In the genomic region with DNA sequence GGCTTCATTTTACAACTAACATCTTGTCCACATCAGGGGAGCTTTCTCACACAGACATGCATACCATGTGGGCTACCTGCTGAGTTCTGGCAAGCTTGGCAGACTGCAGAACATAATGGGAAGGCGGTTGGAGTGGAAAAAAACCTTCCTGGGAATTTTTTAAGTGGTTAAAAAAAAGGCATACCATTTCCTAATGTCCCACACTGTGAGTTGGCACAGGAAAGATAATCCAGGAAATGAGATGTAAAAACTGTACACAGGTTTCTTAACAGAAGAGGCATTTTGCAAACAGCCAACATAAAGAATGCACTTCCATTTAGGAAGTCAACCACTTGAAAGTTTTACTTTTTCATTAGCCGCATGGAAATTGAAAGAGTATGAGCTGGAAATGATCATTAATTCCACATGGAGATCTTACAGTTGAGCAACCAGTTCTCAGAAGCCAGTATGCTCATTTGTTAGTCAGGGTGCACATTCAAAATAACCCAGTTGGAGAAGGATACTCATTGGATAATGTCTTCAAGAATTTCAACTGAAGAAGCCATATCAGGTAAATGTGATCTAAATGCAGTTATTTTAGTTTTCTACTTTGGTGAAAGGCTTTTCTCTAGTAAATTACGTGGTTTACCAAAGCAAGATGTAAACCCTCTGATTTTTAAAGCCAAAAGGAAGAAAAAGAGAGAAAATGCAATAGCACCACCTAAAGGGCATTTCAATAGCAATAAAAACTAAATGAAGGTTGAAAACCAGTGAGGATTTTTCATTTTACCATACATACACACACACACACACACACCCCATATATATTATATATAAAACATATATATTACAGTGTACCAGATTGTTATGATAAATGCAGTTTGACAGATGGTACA, we compare ENCODE assay signal across 10 cellular contexts.
DNase-seq lines count a peak whose midpoint lies in the region; FAIRE-seq and TF ChIP-seq lines count a peak whose summit lies in the region.
"Had no signal": no experiment of that assay in that cellular context is flagged by ENCODE, and none has a peak within 500 bp of the region (broad histone marks: within the 10 kb centered on the region; RNA-seq: fewer than 3 reads in every experiment).

No MANE protein-coding gene starts in this region.

- no peaks in the 10 kb centered on the region for H3K9me3 ChIP-seq in tibial artery

- H3K27me3 ChIP-seq in tibial artery = no peaks in the 10 kb centered on the region

- TF ChIP-seq CTCF in D721Med (IDR thresholded peaks at IDR 0.05; ENCODE audit: insufficient read depth, missing control alignments) = peak; percentile 33
- peak; percentile 10 for TF ChIP-seq CTCF in HFF-Myc (IDR thresholded peaks at IDR 0.05; ENCODE audit: low read depth, low read length, missing control alignments)
- no peak for TF ChIP-seq CTCF in tibial artery (IDR thresholded peaks at IDR 0.05)

- intact Hi-C loops in tibial artery (cut with DNase I; ENCODE audit: low total_unique reads) = no loop called here

- no peak overlapping the region for H3K4me3 ChIP-seq in HFF-Myc (replicated peaks; ENCODE audit: low read depth, low read length)
- no peak overlapping the region for H3K4me3 ChIP-seq in tibial artery

- peak; percentile 78 for FAIRE-seq in D721Med (lab: Jason Lieb, UNC)

- no peak overlapping the region for H3K27ac ChIP-seq in tibial artery

- in situ Hi-C loops in SK-MEL-5 (cut with HindIII; ENCODE audit: low pct_unique_long_range_greater_than_20kb, low sequenced_read_pairs) = no loop called here

- peaks cover 0 to 8% (median 0%) of the 10 kb centered on the region in 4 donors for H3K4me1 ChIP-seq in tibial artery

- DNase-seq in D721Med (ENCODE audit: insufficient read length, low spot score) = no peak
- peak; percentile 67 for DNase-seq in HFF-Myc (ENCODE audit: extremely low read depth, low read depth)
- DNase-seq in SK-MEL-5 (ENCODE audit: low read depth, low spot score) = peak; percentile 46
- peak; percentile 46 for DNase-seq in iris pigment epithelial cell (ENCODE audit: low read depth)
- no peak for DNase-seq in activated naive CD4-positive, alpha-beta T cell treated with anti-CD3 and anti-CD28 coated beads, Interleukin-2, amount 50 U/mL, for 16 hours
- DNase-seq in cortex of kidney (lab: John Stamatoyannopoulos, UW) = no peak
- no peak for DNase-seq in tibial artery
- DNase-seq in activated naive CD4-positive, alpha-beta T cell treated with Interleukin-2 at 50 U/mL for 16 hours = no peak
- DNase-seq: activated CD8-positive, alpha-beta memory T cell treated with anti-CD3 and anti-CD28 coated beads, Interleukin-2, amount 50 U/mL, for 4 hours; NCI-H526 had no signal

- no peaks in the 10 kb centered on the region for H3K36me3 ChIP-seq in tibial artery

Comparison
In these comparisons a context has a peak if more than half of its experiments do, and no peak if none do; other contexts are left out.
1. DNase-seq: peak in HFF-Myc (single experiment), SK-MEL-5 (single experiment) and iris pigment epithelial cell (single experiment); none in D721Med (single experiment), activated naive CD4-positive, alpha-beta T cell treated with anti-CD3 and anti-CD28 coated beads, Interleukin-2, amount 50 U/mL, for 16 hours (single experiment), cortex of kidney (single experiment), tibial artery (0 of 2) and activated naive CD4-positive, alpha-beta T cell treated with Interleukin-2 at 50 U/mL for 16 hours (single experiment).
2. CTCF ChIP-seq: peak in D721Med (single experiment) and HFF-Myc (single experiment); none in tibial artery (0 of 2).